Comparison of ENCODE assay signal across 1 cellular context in genomic region chr16:46896314-46896968, GRCh38.
A peak's percentile ranks its signal among the peaks of the same experiment; 100 is the strongest.
TF ChIP-seq lines count a peak whose summit lies in the region.

No MANE protein-coding gene starts in this region.

TF ChIP-seq in HepG2, 621 proteins besides CTCF, POLR2A, EP300 and RAD21 (continued from another document):
- TF ChIP-seq MYPOP (CRISPR knock-in tag; IDR thresholded peaks at IDR 0.05) (peak; percentile 14; the same call in 1 of the 2 replicates), ZNF839 (CRISPR knock-in tag; IDR thresholded peaks at IDR 0.05; ENCODE audit: borderline replicate concordance) (no peak), ZNF670 (CRISPR knock-in tag; IDR thresholded peaks at IDR 0.05; ENCODE audit: borderline replicate concordance) (no peak), MAFK (conservative IDR thresholded peaks at IDR 0.05 in 1 of 2, IDR thresholded peaks at IDR 0.05 in 1 of 2; ENCODE audit: low read length in 2 of 2) (no peak), HOXD1 (CRISPR knock-in tag; IDR thresholded peaks at IDR 0.05) (no peak), ARID4A (CRISPR knock-in tag; IDR thresholded peaks at IDR 0.05; ENCODE audit: borderline replicate concordance) (peak; percentile 63), ZNF564 (CRISPR knock-in tag; IDR thresholded peaks at IDR 0.05) (no peak), ZNF574 (CRISPR knock-in tag; IDR thresholded peaks at IDR 0.05) (no peak; the same call in 1 of the 2 replicates), AGO1 (IDR thresholded peaks at IDR 0.05; ENCODE audit: low read depth, low read length, poor library complexity, severe bottlenecking) (no peak), ZUFSP (CRISPR knock-in tag; IDR thresholded peaks at IDR 0.05; ENCODE audit: borderline replicate concordance) (no peak), RXRA (CRISPR knock-in tag; IDR thresholded peaks at IDR 0.05) (0 out of 2 replicates have a peak, but pooled peaks have one; percentile 1), RFXAP (CRISPR knock-in tag; IDR thresholded peaks at IDR 0.05; ENCODE audit: borderline replicate concordance) (0 out of 2 replicates have a peak, but pooled peaks have one; percentile 14), ZNF20 (CRISPR knock-in tag; IDR thresholded peaks at IDR 0.05) (no peak), ATRX (CRISPR knock-in tag; IDR thresholded peaks at IDR 0.05; ENCODE audit: borderline replicate concordance) (no peak), YEATS4 (CRISPR knock-in tag; IDR thresholded peaks at IDR 0.05; ENCODE audit: borderline replicate concordance) (no peak), MLXIP (CRISPR knock-in tag; IDR thresholded peaks at IDR 0.05; ENCODE audit: borderline replicate concordance) (no peak), ZNF337 (CRISPR knock-in tag; IDR thresholded peaks at IDR 0.05; ENCODE audit: borderline replicate concordance, low read depth) (no peak), ZNF432 (CRISPR knock-in tag; IDR thresholded peaks at IDR 0.05; ENCODE audit: borderline replicate concordance) (no peak), DR1 (CRISPR knock-in tag; IDR thresholded peaks at IDR 0.05) (no peak), TRIM24 (CRISPR knock-in tag; IDR thresholded peaks at IDR 0.05) (no peak), PHF20 (CRISPR knock-in tag; IDR thresholded peaks at IDR 0.05) (no peak; the same call in 1 of the 2 replicates), RARG (CRISPR knock-in tag; IDR thresholded peaks at IDR 0.05; ENCODE audit: low read depth) (no peak), ZNF605 (CRISPR knock-in tag; IDR thresholded peaks at IDR 0.05) (no peak), ZBTB20 (CRISPR knock-in tag; IDR thresholded peaks at IDR 0.05; ENCODE audit: borderline replicate concordance, low read depth) (no peak), GATAD2A (CRISPR knock-in tag; IDR thresholded peaks at IDR 0.05) (no peak), ZNF7 (CRISPR knock-in tag; IDR thresholded peaks at IDR 0.05) (0 out of 2 replicates have a peak, but pooled peaks have one; percentile 7), ZNF333 (CRISPR knock-in tag; IDR thresholded peaks at IDR 0.05; ENCODE audit: borderline replicate concordance) (no peak), ZNF142 (CRISPR knock-in tag; IDR thresholded peaks at IDR 0.05) (no peak), NR2F6 (IDR thresholded peaks at IDR 0.05) (no peak), NR2F6 (CRISPR knock-in tag; IDR thresholded peaks at IDR 0.05) (no peak), TSC22D2 (CRISPR knock-in tag; IDR thresholded peaks at IDR 0.05; ENCODE audit: borderline replicate concordance) (no peak), ZNF414 (CRISPR knock-in tag; IDR thresholded peaks at IDR 0.05) (no peak), ZNF558 (CRISPR knock-in tag; IDR thresholded peaks at IDR 0.05; ENCODE audit: borderline replicate concordance) (0 out of 2 replicates have a peak, but pooled peaks have one; percentile 66), ZNF10 (CRISPR knock-in tag; IDR thresholded peaks at IDR 0.05; ENCODE audit: borderline replicate concordance, low read depth) (no peak), ZNF446 (CRISPR knock-in tag; IDR thresholded peaks at IDR 0.05) (no peak), IKZF5 (CRISPR knock-in tag; IDR thresholded peaks at IDR 0.05) (no peak), ZGPAT (CRISPR knock-in tag; IDR thresholded peaks at IDR 0.05) (no peak; the same call in 1 of the 2 replicates)
